Comparison of ENCODE assay signal across 14 cellular contexts in the genomic region with DNA sequence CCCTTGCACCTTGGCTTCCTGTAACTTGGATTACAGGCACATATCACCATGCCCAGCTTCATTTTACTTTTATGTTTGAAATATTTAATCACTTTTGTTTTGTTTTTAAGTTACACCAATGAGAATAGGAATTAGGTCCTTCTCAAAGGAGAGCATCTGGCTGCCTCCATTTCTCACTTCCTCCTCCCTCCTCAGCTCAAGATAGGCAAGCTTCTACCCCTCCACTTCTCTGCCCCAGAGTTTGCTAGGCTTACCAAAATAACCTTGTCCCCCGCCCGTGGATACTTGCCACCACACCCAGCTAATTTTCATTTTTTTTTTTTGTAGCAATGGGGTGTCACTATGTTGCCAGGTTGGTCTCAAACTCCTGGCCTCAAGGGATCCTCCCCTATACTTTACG. TPM values are rescaled to one million over a fixed set of nuclear protein-coding genes. Genes with fewer than 3 reads are reported as not detected.
DNase-seq lines count a peak whose midpoint lies in the region; ATAC-seq and TF ChIP-seq lines count a peak whose summit lies in the region.
"Had no signal": no experiment of that assay in that cellular context is flagged by ENCODE, and none has a peak within 500 bp of the region (broad histone marks: within the 10 kb centered on the region; RNA-seq: fewer than 3 reads in every experiment).

No MANE protein-coding gene starts in this region.

- TF ChIP-seq CTCF in gastrocnemius medialis (IDR thresholded peaks at IDR 0.05 in 4 of 5, conservative IDR thresholded peaks at IDR 0.05 in 1 of 5) (no peak), mesothelial cell of epicardium (IDR thresholded peaks at IDR 0.05; ENCODE audit: unreplicated experiment) (no peak), left lung (IDR thresholded peaks at IDR 0.05) (no peak)

- H3K27ac ChIP-seq in gastrocnemius medialis (no peak overlapping the region), left lung (no peak overlapping the region)
- H3K27ac ChIP-seq: stomach had no signal

- no peaks in the 10 kb centered on the region for H3K27me3 ChIP-seq in gastrocnemius medialis
- H3K27me3 ChIP-seq in left lung, result no peaks in the 10 kb centered on the region
- H3K27me3 ChIP-seq: stomach had no signal

- peaks cover 22 to 47% (median 23%) of the 10 kb centered on the region in 3 donors for H3K4me1 Mint-ChIP-seq in naive B cell
- no peaks in the 10 kb centered on the region for H3K4me1 Mint-ChIP-seq in mesothelial cell of epicardium

- in situ Hi-C loops in gastrocnemius medialis (cut with MboI; ENCODE audit: low sequenced_read_pairs in 4 of 4), result no loop called here

- H3K36me3 Mint-ChIP-seq in naive B cell, result peaks cover under 1 to 1% of the 10 kb centered on the region in 2 donors
- peaks cover 4% of the 10 kb centered on the region for H3K36me3 Mint-ChIP-seq in mesothelial cell of epicardium

- DNase-seq in naive B cell (peak; percentile 30), gastrocnemius medialis (no peak), mesothelial cell of epicardium (ENCODE audit: low spot score in 2 of 2, unreplicated experiment in 2 of 2) (no peak), left lung (no peak)
- DNase-seq: activated CD4-positive, alpha-beta T cell treated with anti-CD3 and anti-CD28 coated beads for 36 hours; mesenchymal stem cell; NCI-H524 treated with DMSO at 0.1 percent for 48 hours; stimulated activated CD4-positive, alpha-beta T cell treated with anti-CD3 and anti-CD28 coated beads, Interleukin-1b, Interleukin-23, amount 100 ng/mL, for 48 hours; stomach had no signal

- peak overlapping the region in 7 of 8 donors; percentile 29 to 79 (median 62) for H3K4me3 Mint-ChIP-seq in naive B cell
- no peak overlapping the region for H3K4me3 Mint-ChIP-seq in mesothelial cell of epicardium
- H3K4me3 Mint-ChIP-seq: activated CD4-positive, alpha-beta T cell treated with anti-CD3 and anti-CD28 coated beads for 36 hours had no signal

- H3K27me3 Mint-ChIP-seq in naive B cell, result no peaks in the 10 kb centered on the region
- no peaks in the 10 kb centered on the region for H3K27me3 Mint-ChIP-seq in mesothelial cell of epicardium (ENCODE audit: low read depth)
- H3K27me3 Mint-ChIP-seq: activated CD4-positive, alpha-beta T cell treated with anti-CD3 and anti-CD28 coated beads for 36 hours had no signal

- H3K36me3 ChIP-seq in gastrocnemius medialis (peaks cover 0 to 11% of the 10 kb centered on the region in 2 donors), left lung (peaks cover 0 to 41% of the 10 kb centered on the region in 2 donors)

- intact Hi-C loops in gastrocnemius medialis (cut with DNase I; ENCODE audit: low total_unique reads), result loop anchor here (5.0 kb wide), 1 partner anchor 33 kb away; no protein-coding TSS in a partner anchor
- intact Hi-C loops in left lung (cut with DNase I), result no loop called here

- H3K4me1 ChIP-seq in gastrocnemius medialis, result peaks cover 0 to 1% of the 10 kb centered on the region in 2 donors
- no peaks in the 10 kb centered on the region for H3K4me1 ChIP-seq in left lung
- H3K4me1 ChIP-seq: stomach had no signal

- H3K4me3 ChIP-seq in gastrocnemius medialis (no peak overlapping the region), left lung (no peak overlapping the region)
- H3K4me3 ChIP-seq: stomach had no signal

- H3K9me3 Mint-ChIP-seq in naive B cell (no peaks in the 10 kb centered on the region), mesothelial cell of epicardium (no peaks in the 10 kb centered on the region)
- H3K9me3 Mint-ChIP-seq: activated T-helper 2 cell treated with anti-CD3 and anti-CD28 coated beads, Interferon-gamma antibody, Interleukin-2, Interleukin-4, amounts not matched to agents 10 μg/mL and 5 μg/mL and 100 μg/mL, durations not matched to agents 14 hours and 24 hours and 36 hours had no signal

- H3K9me3 ChIP-seq in gastrocnemius medialis, result no peaks in the 10 kb centered on the region
- no peaks in the 10 kb centered on the region for H3K9me3 ChIP-seq in left lung
- H3K9me3 ChIP-seq: stomach had no signal

- ATAC-seq in GM18858 (IDR thresholded peaks at IDR 0.05; ENCODE audit: unreplicated experiment), result peak; percentile 52
- ATAC-seq in GM21529 (IDR thresholded peaks at IDR 0.05; ENCODE audit: unreplicated experiment), result peak; percentile 79
- ATAC-seq in HG03460 (IDR thresholded peaks at IDR 0.05; ENCODE audit: unreplicated experiment), result peak; percentile 48
- peak; percentile 95 to 98 for ATAC-seq in naive B cell (ENCODE audit: low read depth in 2 of 2)
- ATAC-seq in gastrocnemius medialis, result no peak
- no peak for ATAC-seq in left lung
- ATAC-seq: activated CD4-positive, alpha-beta T cell treated with anti-CD3 and anti-CD28 coated beads for 36 hours had no signal

- H3K27ac Mint-ChIP-seq in naive B cell (peak overlapping the region; percentile 18 to 97 (median 76)), mesothelial cell of epicardium (no peak overlapping the region)
- H3K27ac Mint-ChIP-seq: activated CD4-positive, alpha-beta T cell treated with anti-CD3 and anti-CD28 coated beads for 36 hours; activated T-helper 2 cell treated with anti-CD3 and anti-CD28 coated beads, Interferon-gamma antibody, Interleukin-2, Interleukin-4, amounts not matched to agents 10 μg/mL and 5 μg/mL and 100 μg/mL, durations not matched to agents 14 hours and 24 hours and 36 hours had no signal

- no peak for TF ChIP-seq POLR2A in gastrocnemius medialis (IDR thresholded peaks at IDR 0.05)

RNA-seq across cellular contexts. Expression of gene GABARAPL2, which starts 17.9 kb away (rescaled TPM):
- 100 to 1,000 TPM; 251 to 332 (median 315) TPM for polyA plus RNA-seq in naive B cell (ENCODE audit: low read depth in 6 of 6)
- total RNA-seq in gastrocnemius medialis, result 100 to 1,000 TPM in 3 of 4 donors, 10 to 100 TPM in 1; 92.2 to 137 (median 117) TPM
- 71.9 to 75.6 TPM (median 74.9 TPM) in 3 replicates for total RNA-seq in mesothelial cell of epicardium
- total RNA-seq in left lung, result 100 to 1,000 TPM in 1 of 2 donors, 10 to 100 TPM in 1; 94.1 to 107 TPM

RNA-seq across cellular contexts. Expression of gene TMEM231, which starts 28.1 kb away (rescaled TPM):
- polyA plus RNA-seq in naive B cell (ENCODE audit: low read depth in 6 of 6), result 1 to 10 TPM in 3 of 6 donors, under 1 TPM in 2, not detected in 1; 0.21 to 1.4 (median 1.1) TPM
- total RNA-seq in gastrocnemius medialis (1 to 10 TPM in 3 of 4 donors, under 1 TPM in 1; 0.76 to 2.3 (median 1.7) TPM), mesothelial cell of epicardium (9.2 to 13.0 TPM (median 10.8 TPM) in 3 replicates), left lung (10 to 100 TPM in 1 of 2 donors, 1 to 10 TPM in 1; 8.2 to 16.0 TPM)

RNA-seq across cellular contexts. Expression of gene ADAT1, which starts 39.0 kb away (rescaled TPM):
- polyA plus RNA-seq in naive B cell (ENCODE audit: low read depth in 6 of 6), result 10 to 100 TPM; 27.4 to 49.7 (median 39.2) TPM
- total RNA-seq in gastrocnemius medialis, result 10 to 100 TPM; 14.7 to 44.8 (median 19.0) TPM
- total RNA-seq in mesothelial cell of epicardium, result 54.5 to 58.7 TPM (median 55.7 TPM) in 3 replicates
- 10 to 100 TPM; 45.4 to 53.0 TPM for total RNA-seq in left lung

RNA-seq across cellular contexts. Expression of gene CHST5, which starts 48.2 kb away (rescaled TPM):
- not detected for polyA plus RNA-seq in naive B cell (ENCODE audit: low read depth in 6 of 6)
- total RNA-seq in gastrocnemius medialis (under 1 TPM in 1 of 4 donors, not detected in 3; 0.12 TPM), mesothelial cell of epicardium (0.40 to 0.50 TPM (median 0.49 TPM) in 3 replicates), left lung (1 to 10 TPM in 1 of 2 donors, under 1 TPM in 1; 0.09 to 1.4 TPM)
- total RNA-seq: activated T-helper 2 cell treated with anti-CD3 and anti-CD28 coated beads, Interferon-gamma antibody, Interleukin-2, Interleukin-4, amounts not matched to agents 10 μg/mL and 5 μg/mL and 100 μg/mL, durations not matched to agents 14 hours and 24 hours and 36 hours; posterior vena cava had no signal

Comparison
In these comparisons a context has a peak if more than half of its experiments do, and no peak if none do; other contexts are left out.
1. ATAC-seq: peak in GM18858 (single experiment), GM21529 (single experiment), HG03460 (single experiment) and naive B cell (2 of 2); none in gastrocnemius medialis (0 of 2) and left lung (single experiment).